Comparison of ENCODE assay signal across 8 cellular contexts in the genomic region with DNA sequence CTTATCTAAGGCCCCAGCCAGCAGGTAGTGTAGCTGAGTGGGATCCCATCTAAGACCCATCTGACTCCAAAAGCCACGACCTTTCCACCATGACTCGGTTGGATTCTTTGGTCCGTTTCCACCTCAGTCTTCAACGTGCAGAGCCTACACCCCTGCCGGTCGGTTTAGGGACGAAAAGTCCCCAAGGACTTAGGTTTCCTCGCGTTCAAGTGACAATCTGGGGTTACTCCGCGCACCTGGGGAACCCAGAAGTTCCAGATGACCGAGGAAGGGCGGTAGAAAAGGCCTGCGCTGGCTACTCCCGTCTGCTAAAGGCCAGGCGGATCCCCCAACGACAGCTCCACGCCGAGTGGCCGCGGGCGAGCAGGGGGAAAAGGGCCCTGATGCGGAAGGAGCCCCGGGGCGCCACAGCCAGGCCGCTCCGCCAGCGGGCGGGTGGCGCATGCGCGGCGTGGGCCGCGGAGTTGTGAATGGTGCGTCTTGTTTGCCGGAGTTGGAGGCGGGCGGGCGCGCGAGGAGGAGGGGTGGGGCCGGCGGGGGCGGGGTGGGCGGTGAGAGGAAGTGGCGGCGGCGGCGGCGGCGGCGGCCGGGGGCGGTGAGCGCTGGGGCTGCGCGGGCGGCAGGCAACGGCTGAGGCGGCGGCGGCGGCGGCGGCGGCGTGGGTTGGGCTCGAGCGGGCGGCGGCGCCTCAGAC. TPM values are rescaled to one million over a fixed set of nuclear protein-coding genes. Genes with fewer than 3 reads are reported as not detected.
A peak's percentile ranks its signal among the peaks of the same experiment; 100 is the strongest.
DNase-seq lines count a peak whose midpoint lies in the region; ATAC-seq, FAIRE-seq and TF ChIP-seq lines count a peak whose summit lies in the region.

Gene CBFB (plus strand): TSS at position 595 of the 694 bp plus-strand sequence. CDS start 259 bp downstream, outside the sequence.

- H3K36me3 ChIP-seq in ES-I3 (ENCODE audit: insufficient read depth, low read length), result no peaks in the 10 kb centered on the region
- H3K36me3 ChIP-seq in MG63, result peaks cover 16% of the 10 kb centered on the region
- peaks cover 17% of the 10 kb centered on the region for H3K36me3 ChIP-seq in SJCRH30
- peaks cover 22% of the 10 kb centered on the region for H3K36me3 ChIP-seq in neuron (ENCODE audit: insufficient read depth, low read length)

- DNase-seq in H54 (ENCODE audit: insufficient read length, low spot score) (peak; percentile 94), MG63 (peak; percentile 89), SJCRH30 (peak; percentile 96 to 97), foreskin keratinocyte (peak; percentile 37 to 75), stromal cell of bone marrow (ENCODE audit: low read depth) (peak; percentile 83)
- peak; percentile 88 for DNase-seq in activated gamma-delta T cell treated with anti-CD3 and anti-CD28 coated beads, Interleukin-2, amount 50 U/mL, for 16 hours (ENCODE audit: low read depth)

- H3K4me3 ChIP-seq in MG63 (peak within 1 kb of the TSS; percentile 67), SJCRH30 (peak within 1 kb of the TSS; percentile 98), neuron (ENCODE audit: low read length) (peak within 1 kb of the TSS; percentile 91)

- peak; percentile 92 for TF ChIP-seq POLR2A in H54 (IDR thresholded peaks at IDR 0.05; ENCODE audit: low read depth, low read length)

- peak; percentile 86 for ATAC-seq in foreskin keratinocyte

- peak within 1 kb of the TSS; percentile 88 for H2AFZ ChIP-seq in neuron (ENCODE audit: low read depth, low read length)

- H3K27me3 ChIP-seq in MG63 (no peaks in the 10 kb centered on the region), SJCRH30 (no peaks in the 10 kb centered on the region), foreskin keratinocyte (no peaks in the 10 kb centered on the region), neuron (ENCODE audit: insufficient read depth, low read length) (no peaks in the 10 kb centered on the region)

- H3K27ac ChIP-seq in SJCRH30, result peak within 1 kb of the TSS; percentile 79
- H3K27ac ChIP-seq in foreskin keratinocyte, result peak within 1 kb of the TSS; percentile 94

- TF ChIP-seq CTCF in foreskin keratinocyte (conservative IDR thresholded peaks at IDR 0.05), result no peak

- H3K9me3 ChIP-seq in ES-I3 (ENCODE audit: control insufficient read depth, insufficient read depth, low read length) (no peaks in the 10 kb centered on the region), MG63 (no peaks in the 10 kb centered on the region), SJCRH30 (replicated peaks) (no peaks in the 10 kb centered on the region), neuron (ENCODE audit: low read length) (peaks cover 2% of the 10 kb centered on the region)

- peak within 1 kb of the TSS; percentile 93 for H3K9ac ChIP-seq in ES-I3 (ENCODE audit: low read depth, low read length)

- peaks cover 4% of the 10 kb centered on the region; the same call in 1 of the 2 replicates for H3K4me1 ChIP-seq in ES-I3 (ENCODE audit: insufficient read depth, low read length)
- 0 out of 2 replicates have a peak, but pooled peaks cover 11% of the 10 kb centered on the region for H3K4me1 ChIP-seq in SJCRH30
- peaks cover 11% of the 10 kb centered on the region for H3K4me1 ChIP-seq in foreskin keratinocyte
- H3K4me1 ChIP-seq in neuron (ENCODE audit: insufficient read depth, low read length), result peaks cover 12% of the 10 kb centered on the region

- no peak for FAIRE-seq in H54 (lab: Jason Lieb, UNC)

RNA-seq across cellular contexts. Expression of gene CBFB, which starts in this region (rescaled TPM):
- total RNA-seq in MG63 (2014; rRNA removed; shearing (Covaris generic); ENCODE audit: low replicate concordance), result 15.8 and 22.5 TPM in 2 replicates
- 136 and 151 TPM in 2 replicates for total RNA-seq in SJCRH30 (2014; rRNA removed; shearing (Covaris generic))
- 55.2 and 56.4 TPM in 2 replicates for total RNA-seq in foreskin keratinocyte
- polyA plus RNA-seq in foreskin keratinocyte, result 20.1 and 23.1 TPM in 2 replicates

Comparison
In these comparisons a context has a peak if more than half of its experiments do, and no peak if none do; other contexts are left out.
1. Peak in every context shown above with its lines: DNase-seq, ATAC-seq, H3K4me3 ChIP-seq and H3K27ac ChIP-seq.